In the genomic region with DNA sequence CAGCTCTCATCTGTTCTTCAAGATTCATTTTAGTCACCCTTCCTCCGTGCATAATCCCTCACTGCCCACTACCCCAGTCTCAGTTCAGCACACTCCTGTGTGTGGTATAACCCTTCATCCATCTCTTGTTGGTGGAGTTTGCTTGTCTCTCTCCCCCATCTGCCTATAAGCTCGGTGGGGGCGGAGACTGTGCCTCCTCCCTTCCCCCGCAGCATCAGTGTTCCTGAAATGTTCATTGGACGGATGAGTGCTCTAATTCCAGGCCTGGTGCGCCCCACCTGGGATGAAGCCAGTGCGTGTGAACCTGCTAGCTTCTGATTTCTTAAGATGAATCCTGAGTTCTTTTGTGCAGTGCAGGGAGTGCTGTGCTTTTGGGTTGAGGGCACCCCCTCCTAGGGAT, we compare ENCODE assay signal across 34 cellular contexts.
"Had no signal": no experiment of that assay in that cellular context is flagged by ENCODE, and none has a peak within 500 bp of the region (broad histone marks: within the 10 kb centered on the region; RNA-seq: fewer than 3 reads in every experiment).

No MANE protein-coding gene starts in this region.

- H3K4me3 ChIP-seq: ascending aorta, cardiac muscle cell, Peyer's patch had no signal

- H3K4me3 Mint-ChIP-seq: activated CD4-positive, alpha-beta T cell treated with anti-CD3 and anti-CD28 coated beads for 36 hours; activated CD4-positive, alpha-beta T cell treated with anti-CD3 and anti-CD28 coated beads, Interleukin-2, amount 10 ng/mL, durations not matched to agents 7 days and 5 days; activated CD8-positive, alpha-beta T cell treated with anti-CD3 and anti-CD28 coated beads, Interleukin-2, amount 10 ng/mL, durations not matched to agents 7 days and 5 days; activated naive CD4-positive, alpha-beta T cell treated with anti-CD3 and anti-CD28 coated beads, Interleukin-2, amount 50 U/mL, for 24 hours; activated naive CD8-positive, alpha-beta T cell treated with anti-CD3 and anti-CD28 coated beads, Interleukin-2, amount 10 ng/mL, durations not matched to agents 7 days and 5 days; activated T-cell treated with anti-CD3 and anti-CD28 coated beads, Interleukin-2, amount 50 U/mL, for 24 hours; central memory CD8-positive, alpha-beta T cell had no signal

- H3K4me1 Mint-ChIP-seq: activated naive CD4-positive, alpha-beta T cell treated with anti-CD3 and anti-CD28 coated beads, Interleukin-2, amount 50 U/mL, for 24 hours had no signal

- H3K27ac Mint-ChIP-seq: activated CD4-positive, alpha-beta T cell treated with anti-CD3 and anti-CD28 coated beads for 36 hours; activated CD4-positive, alpha-beta T cell treated with anti-CD3 and anti-CD28 coated beads, Interleukin-2, amount 10 ng/mL, durations not matched to agents 7 days and 5 days; activated CD8-positive, alpha-beta T cell treated with anti-CD3 and anti-CD28 coated beads, Interleukin-2, amount 10 ng/mL, durations not matched to agents 7 days and 5 days; activated naive CD4-positive, alpha-beta T cell treated with anti-CD3 and anti-CD28 coated beads, Interleukin-2, amount 50 U/mL, for 24 hours; activated naive CD8-positive, alpha-beta T cell treated with anti-CD3 and anti-CD28 coated beads, Interleukin-2, amount 10 ng/mL, durations not matched to agents 7 days and 5 days; activated T-cell treated with anti-CD3 and anti-CD28 coated beads, Interleukin-2, amount 50 U/mL, for 24 hours; activated T-helper 2 cell treated with anti-CD3 and anti-CD28 coated beads, Interferon-gamma antibody, Interleukin-2, Interleukin-4, amounts not matched to agents 10 μg/mL and 5 μg/mL and 100 μg/mL, durations not matched to agents 14 hours and 24 hours and 36 hours had no signal

- H3K9me3 Mint-ChIP-seq: activated CD4-positive, alpha-beta T cell treated with anti-CD3 and anti-CD28 coated beads, Interleukin-2, amount 10 ng/mL, durations not matched to agents 7 days and 5 days; activated naive CD4-positive, alpha-beta T cell treated with anti-CD3 and anti-CD28 coated beads, Interleukin-2, amount 50 U/mL, for 24 hours; activated naive CD8-positive, alpha-beta T cell treated with anti-CD3 and anti-CD28 coated beads, Interleukin-2, amount 10 ng/mL, durations not matched to agents 7 days and 5 days; activated T-cell treated with anti-CD3 and anti-CD28 coated beads, Interleukin-2, amount 50 U/mL, for 24 hours; activated T-helper 2 cell treated with anti-CD3 and anti-CD28 coated beads, Interferon-gamma antibody, Interleukin-2, Interleukin-4, amounts not matched to agents 10 μg/mL and 5 μg/mL and 100 μg/mL, durations not matched to agents 14 hours and 24 hours and 36 hours; central memory CD8-positive, alpha-beta T cell had no signal

- DNase-seq: activated CD4-positive, alpha-beta T cell treated with anti-CD3 and anti-CD28 coated beads for 36 hours; activated CD4-positive, alpha-beta T cell treated with anti-CD3 and anti-CD28 coated beads, Interleukin-2, amount 10 ng/mL, durations not matched to agents 7 days and 5 days; activated CD4-positive, alpha-beta T cell treated with anti-CD3 and anti-CD28 coated beads, Interleukin-2, amount 50 U/mL, for 48 hours; activated CD8-positive, alpha-beta T cell treated with anti-CD3 and anti-CD28 coated beads, Interleukin-2, amount 10 ng/mL, durations not matched to agents 7 days and 5 days; activated gamma-delta T cell; activated naive CD4-positive, alpha-beta T cell treated with Interleukin-2 at 50 U/mL for 16 hours; activated naive CD8-positive, alpha-beta T cell treated with anti-CD3 and anti-CD28 coated beads, Interleukin-2, amount 10 ng/mL, durations not matched to agents 7 days and 5 days; activated T-cell treated with anti-CD3 and anti-CD28 coated beads, Interleukin-2, amount 50 U/mL, for 24 hours; amygdala; NCI-H1092 treated with DMSO at 0.1 percent for 48 hours; NCI-H1417; NCI-H146; NCI-H187; NCI-H2029 treated with DMSO at 0.1 percent for 48 hours; NCI-H2107; NCI-H2171; NCI-H510A treated with DMSO at 0.1 percent for 48 hours; NCI-H526 treated with DMSO at 0.1 percent for 48 hours; NCI-H774; NK-92 treated with Interleukin-12 subunit alpha and Interleukin-12 subunit beta, amount 100 ng/mL, for 24 hours; PC-3; Peyer's patch; RPMI8226; SW 1271; T-helper 1 cell; T-helper 2 cell; T-helper 9 cell had no signal

- H3K36me3 Mint-ChIP-seq: activated naive CD4-positive, alpha-beta T cell treated with anti-CD3 and anti-CD28 coated beads, Interleukin-2, amount 50 U/mL, for 24 hours; activated naive CD8-positive, alpha-beta T cell treated with anti-CD3 and anti-CD28 coated beads, Interleukin-2, amount 10 ng/mL, durations not matched to agents 7 days and 5 days had no signal

- ATAC-seq: activated CD4-positive, alpha-beta T cell treated with anti-CD3 and anti-CD28 coated beads for 36 hours; activated CD4-positive, CD25-positive, alpha-beta regulatory T cell treated with anti-CD3 and anti-CD28 coated beads, Interleukin-2, amount 50 U/mL, for 24 hours; activated CD8-positive, alpha-beta T cell treated with anti-CD3 and anti-CD28 coated beads, Interleukin-2, amount 10 ng/mL, durations not matched to agents 7 days and 5 days; PC-3 had no signal

- H3K27me3 Mint-ChIP-seq: activated CD4-positive, alpha-beta T cell treated with anti-CD3 and anti-CD28 coated beads, Interleukin-2, amount 10 ng/mL, durations not matched to agents 7 days and 5 days; activated naive CD8-positive, alpha-beta T cell treated with anti-CD3 and anti-CD28 coated beads, Interleukin-2, amount 10 ng/mL, durations not matched to agents 7 days and 5 days; central memory CD8-positive, alpha-beta T cell had no signal

- H3K27ac ChIP-seq: ascending aorta, cardiac muscle cell, Peyer's patch, VCaP had no signal

- H3K36me3 ChIP-seq: ascending aorta, cardiac muscle cell, Peyer's patch had no signal

- H3K4me1 ChIP-seq: ascending aorta had no signal

- H3K27me3 ChIP-seq: ascending aorta, Peyer's patch had no signal
